8 cellular contexts compared by ENCODE assay signal in the genomic region with DNA sequence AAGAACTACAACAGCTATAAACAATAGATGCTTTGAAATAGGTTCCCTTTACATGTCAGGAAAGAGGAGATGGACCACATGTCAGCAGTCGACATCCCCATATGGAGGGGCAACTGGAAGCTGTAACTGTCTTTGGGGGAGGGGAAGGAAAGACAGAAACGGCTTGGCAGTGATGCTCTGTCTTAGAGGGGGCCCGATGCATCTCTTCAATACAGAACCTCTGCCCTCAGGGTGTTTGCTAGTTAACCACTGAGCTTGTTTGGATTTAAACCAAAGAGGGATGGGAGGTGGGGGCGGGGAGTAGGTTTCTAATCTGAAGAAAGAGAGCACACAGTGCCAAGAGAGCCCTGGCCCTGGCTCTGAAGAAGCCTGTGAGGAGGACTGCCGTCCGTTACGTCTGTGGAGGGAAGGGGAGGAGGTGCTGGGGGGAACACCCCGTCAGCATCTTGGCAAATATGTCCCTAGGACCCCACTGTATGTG. TPM values are rescaled to one million over a fixed set of nuclear protein-coding genes. Genes with fewer than 3 reads are reported as not detected.
A peak's percentile ranks its signal among the peaks of the same experiment; 100 is the strongest.
DNase-seq lines count a peak whose midpoint lies in the region; ATAC-seq and TF ChIP-seq lines count a peak whose summit lies in the region.

No MANE protein-coding gene starts in this region.

- H3K27ac Mint-ChIP-seq in activated naive CD8-positive, alpha-beta T cell treated with anti-CD3 and anti-CD28 coated beads, Interleukin-2, amount 10 ng/mL, durations not matched to agents 7 days and 5 days = peak overlapping the region; percentile 85
- H3K27ac Mint-ChIP-seq in progenitor cell of endocrine pancreas = no peak overlapping the region

- no peaks in the 10 kb centered on the region for H3K36me3 Mint-ChIP-seq in activated naive CD8-positive, alpha-beta T cell treated with anti-CD3 and anti-CD28 coated beads, Interleukin-2, amount 10 ng/mL, durations not matched to agents 7 days and 5 days
- peaks cover 1% of the 10 kb centered on the region for H3K36me3 Mint-ChIP-seq in progenitor cell of endocrine pancreas (ENCODE audit: insufficient read depth)

- 80 to 82% methylated on average over 5 to 6 of the region's 8 CpGs for whole genome bisulfite sequencing in mesodermal cell (ENCODE audit: insufficient coverage in 2 of 2), 2 experiments

- no peak overlapping the region for H3K4me3 ChIP-seq in mesodermal cell (ENCODE audit: extremely low read depth, insufficient read depth, low read length, poor library complexity, severe bottlenecking)

- H3K4me3 Mint-ChIP-seq in activated naive CD8-positive, alpha-beta T cell treated with anti-CD3 and anti-CD28 coated beads, Interleukin-2, amount 10 ng/mL, durations not matched to agents 7 days and 5 days = peak overlapping the region; percentile 75
- H3K4me3 Mint-ChIP-seq in progenitor cell of endocrine pancreas (ENCODE audit: low read depth) = no peak overlapping the region

- H3K9me3 Mint-ChIP-seq in activated naive CD8-positive, alpha-beta T cell treated with anti-CD3 and anti-CD28 coated beads, Interleukin-2, amount 10 ng/mL, durations not matched to agents 7 days and 5 days = no peaks in the 10 kb centered on the region
- H3K9me3 Mint-ChIP-seq in progenitor cell of endocrine pancreas (ENCODE audit: low read depth) = no peaks in the 10 kb centered on the region

- no peaks in the 10 kb centered on the region for H3K36me3 ChIP-seq in mesodermal cell (ENCODE audit: control insufficient read depth, insufficient read depth, low read length)

- POLR2A ChIA-PET in activated naive CD8-positive, alpha-beta T cell treated with anti-CD3 and anti-CD28 coated beads, Interleukin-2, amount 10 ng/mL, durations not matched to agents 7 days and 5 days (lab: Charles Lee) = no interaction called here

- ATAC-seq in GM21576 (IDR thresholded peaks at IDR 0.05; ENCODE audit: unreplicated experiment) (peak; percentile 26), GM18517 (IDR thresholded peaks at IDR 0.05; ENCODE audit: unreplicated experiment) (no peak)
- ATAC-seq in activated naive CD8-positive, alpha-beta T cell treated with anti-CD3 and anti-CD28 coated beads, Interleukin-2, amount 10 ng/mL, durations not matched to agents 7 days and 5 days (ENCODE audit: low read depth) = peak; percentile 43

- H3K9me3 ChIP-seq in mesodermal cell (ENCODE audit: control insufficient read depth, low read length) = no peaks in the 10 kb centered on the region

- peak overlapping the region; percentile 74 for H3K27ac ChIP-seq in mesodermal cell (ENCODE audit: low read depth, low read length, severe bottlenecking)

- peaks cover 13% of the 10 kb centered on the region for H3K4me1 Mint-ChIP-seq in activated naive CD8-positive, alpha-beta T cell treated with anti-CD3 and anti-CD28 coated beads, Interleukin-2, amount 10 ng/mL, durations not matched to agents 7 days and 5 days
- H3K4me1 Mint-ChIP-seq in progenitor cell of endocrine pancreas (ENCODE audit: low read depth) = peaks cover 4% of the 10 kb centered on the region

- peak; percentile 72 for DNase-seq in COLO829 (ENCODE audit: low spot score)
- no peak for DNase-seq in activated naive CD8-positive, alpha-beta T cell treated with anti-CD3 and anti-CD28 coated beads, Interleukin-2, amount 10 ng/mL, durations not matched to agents 7 days and 5 days
- no peak for DNase-seq in progenitor cell of endocrine pancreas (ENCODE audit: low spot score, unreplicated experiment)
- DNase-seq in NCI-H526 (lab: John Stamatoyannopoulos, UW) = no peak
- no peak for DNase-seq in SK-N-DZ (ENCODE audit: low spot score)

- peaks cover 21% of the 10 kb centered on the region for H3K27me3 Mint-ChIP-seq in activated naive CD8-positive, alpha-beta T cell treated with anti-CD3 and anti-CD28 coated beads, Interleukin-2, amount 10 ng/mL, durations not matched to agents 7 days and 5 days
- no peaks in the 10 kb centered on the region for H3K27me3 Mint-ChIP-seq in progenitor cell of endocrine pancreas

- TF ChIP-seq CTCF in progenitor cell of endocrine pancreas (IDR thresholded peaks at IDR 0.05; ENCODE audit: unreplicated experiment) = no peak

- H3K4me1 ChIP-seq in mesodermal cell (ENCODE audit: control insufficient read depth, insufficient read depth, low read length, poor library complexity, severe bottlenecking) = peaks cover 2% of the 10 kb centered on the region

RNA-seq across cellular contexts. Expression of gene CPVL, which starts 55.2 kb away (rescaled TPM):
- 1 to 10 TPM in 1 of 2 experiments, under 1 TPM in 1; 0.75 to 1.2 TPM for total RNA-seq in activated naive CD8-positive, alpha-beta T cell treated with anti-CD3 and anti-CD28 coated beads, Interleukin-2, amount 10 ng/mL, durations not matched to agents 7 days and 5 days
- 18.5 TPM for polyA plus RNA-seq in mesodermal cell (2013, experiment 1 of 2)
- 18.7 TPM for polyA plus RNA-seq in mesodermal cell (2013, experiment 2 of 2)
- total RNA-seq in progenitor cell of endocrine pancreas = 22.1 and 23.1 TPM in 2 replicates
- polyA plus RNA-seq in SK-N-DZ (2014; cell fraction: cytosol; rRNA removed) = 29.0 and 32.4 TPM in 2 replicates
- 13.0 and 20.8 TPM in 2 replicates for polyA plus RNA-seq in SK-N-DZ (2014; cell fraction: nucleus; rRNA removed)

Comparison
In these comparisons a context has a peak if more than half of its experiments do, and no peak if none do; other contexts are left out.
1. RNA of gene CPVL, which starts 55.2 kb away (total RNA-seq): 22.1 to 23.1 TPM in progenitor cell of endocrine pancreas; 0.75 to 1.2 TPM in activated naive CD8-positive, alpha-beta T cell treated with anti-CD3 and anti-CD28 coated beads, Interleukin-2, amount 10 ng/mL, durations not matched to agents 7 days and 5 days; every median in the first group is over 10 times any median in the second.